2 cellular contexts compared by ENCODE assay signal in the genomic region with DNA sequence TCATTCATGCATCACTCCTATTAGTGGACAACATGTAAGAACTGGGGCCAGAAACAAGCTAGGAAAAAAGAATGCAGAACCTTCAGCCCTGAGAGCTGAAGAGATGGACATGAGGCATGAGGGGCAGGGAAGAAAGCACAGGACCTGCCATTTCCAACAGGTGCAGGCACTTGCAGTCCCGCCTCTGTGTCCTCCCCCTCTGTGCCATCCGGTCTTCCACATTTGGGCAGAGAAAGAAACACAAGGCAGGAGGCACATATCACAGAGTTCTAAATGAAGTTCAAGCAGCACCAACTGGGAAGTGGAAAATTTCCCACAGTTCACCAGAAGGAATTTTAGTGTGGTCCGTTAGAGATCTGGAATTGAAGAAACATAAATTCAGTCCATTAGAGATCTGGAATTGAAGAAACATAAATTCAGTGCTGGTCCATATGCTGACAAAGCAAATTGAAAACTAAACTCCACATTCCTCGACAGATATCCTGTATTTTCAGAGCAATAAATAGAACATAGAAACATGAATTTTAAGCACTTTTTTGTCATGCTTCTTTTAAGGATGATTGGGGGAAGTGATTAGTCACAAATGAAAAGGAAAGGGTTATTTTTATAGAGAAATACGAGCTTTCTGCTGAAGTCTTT.
TF ChIP-seq lines count a peak whose summit lies in the region.

No MANE protein-coding gene starts in this region.

TF ChIP-seq in SK-N-SH, 30 proteins besides CTCF, POLR2A, EP300 and RAD21 (continued from another document):
- TF ChIP-seq, protein P1, sequence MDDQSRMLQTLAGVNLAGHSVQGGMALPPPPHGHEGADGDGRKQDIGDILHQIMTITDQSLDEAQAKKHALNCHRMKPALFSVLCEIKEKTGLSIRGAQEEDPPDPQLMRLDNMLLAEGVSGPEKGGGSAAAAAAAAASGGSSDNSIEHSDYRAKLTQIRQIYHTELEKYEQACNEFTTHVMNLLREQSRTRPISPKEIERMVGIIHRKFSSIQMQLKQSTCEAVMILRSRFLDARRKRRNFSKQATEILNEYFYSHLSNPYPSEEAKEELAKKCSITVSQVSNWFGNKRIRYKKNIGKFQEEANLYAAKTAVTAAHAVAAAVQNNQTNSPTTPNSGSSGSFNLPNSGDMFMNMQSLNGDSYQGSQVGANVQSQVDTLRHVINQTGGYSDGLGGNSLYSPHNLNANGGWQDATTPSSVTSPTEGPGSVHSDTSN (IDR thresholded peaks at IDR 0.05), result no peak
- TF ChIP-seq, protein P2, sequence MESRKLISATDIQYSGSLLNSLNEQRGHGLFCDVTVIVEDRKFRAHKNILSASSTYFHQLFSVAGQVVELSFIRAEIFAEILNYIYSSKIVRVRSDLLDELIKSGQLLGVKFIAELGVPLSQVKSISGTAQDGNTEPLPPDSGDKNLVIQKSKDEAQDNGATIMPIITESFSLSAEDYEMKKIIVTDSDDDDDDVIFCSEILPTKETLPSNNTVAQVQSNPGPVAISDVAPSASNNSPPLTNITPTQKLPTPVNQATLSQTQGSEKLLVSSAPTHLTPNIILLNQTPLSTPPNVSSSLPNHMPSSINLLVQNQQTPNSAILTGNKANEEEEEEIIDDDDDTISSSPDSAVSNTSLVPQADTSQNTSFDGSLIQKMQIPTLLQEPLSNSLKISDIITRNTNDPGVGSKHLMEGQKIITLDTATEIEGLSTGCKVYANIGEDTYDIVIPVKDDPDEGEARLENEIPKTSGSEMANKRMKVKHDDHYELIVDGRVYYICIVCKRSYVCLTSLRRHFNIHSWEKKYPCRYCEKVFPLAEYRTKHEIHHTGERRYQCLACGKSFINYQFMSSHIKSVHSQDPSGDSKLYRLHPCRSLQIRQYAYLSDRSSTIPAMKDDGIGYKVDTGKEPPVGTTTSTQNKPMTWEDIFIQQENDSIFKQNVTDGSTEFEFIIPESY (IDR thresholded peaks at IDR 0.05; ENCODE audit: borderline replicate concordance, low read depth), result no peak
- TF ChIP-seq JUND (IDR thresholded peaks at IDR 0.05), result no peak
- TF ChIP-seq GABPA (IDR thresholded peaks at IDR 0.05; ENCODE audit: low read depth), result no peak
- no peak for TF ChIP-seq ELF1 (IDR thresholded peaks at IDR 0.05)
- no peak for TF ChIP-seq POLR2AphosphoS5 (IDR thresholded peaks at IDR 0.05; ENCODE audit: low read depth, low read length)
- no peak for TF ChIP-seq MXI1 (IDR thresholded peaks at IDR 0.05; ENCODE audit: low read depth, low read length)
- TF ChIP-seq TAF1 (IDR thresholded peaks at IDR 0.05; ENCODE audit: borderline replicate concordance, low read depth, low read length), result no peak
- TF ChIP-seq RFX5 (IDR thresholded peaks at IDR 0.05; ENCODE audit: low read length), result no peak
- no peak for TF ChIP-seq FOXJ3 (CRISPR knock-in tag; IDR thresholded peaks at IDR 0.05)
- no peak for TF ChIP-seq SMC3 (IDR thresholded peaks at IDR 0.05; ENCODE audit: low read depth, low read length)
- no peak for TF ChIP-seq EZH2phosphoT487 (IDR thresholded peaks at IDR 0.05; ENCODE audit: borderline replicate concordance, low read depth)
- TF ChIP-seq, protein P3, sequence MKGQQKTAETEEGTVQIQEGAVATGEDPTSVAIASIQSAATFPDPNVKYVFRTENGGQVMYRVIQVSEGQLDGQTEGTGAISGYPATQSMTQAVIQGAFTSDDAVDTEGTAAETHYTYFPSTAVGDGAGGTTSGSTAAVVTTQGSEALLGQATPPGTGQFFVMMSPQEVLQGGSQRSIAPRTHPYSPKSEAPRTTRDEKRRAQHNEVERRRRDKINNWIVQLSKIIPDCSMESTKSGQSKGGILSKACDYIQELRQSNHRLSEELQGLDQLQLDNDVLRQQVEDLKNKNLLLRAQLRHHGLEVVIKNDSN (IDR thresholded peaks at IDR 0.05; ENCODE audit: borderline replicate concordance, low read depth), result no peak
- no peak for TF ChIP-seq FOXM1 (IDR thresholded peaks at IDR 0.05; ENCODE audit: low read depth)
- TF ChIP-seq SIN3A (IDR thresholded peaks at IDR 0.05; ENCODE audit: borderline replicate concordance, low read depth, low read length), result no peak
- TF ChIP-seq, protein P4, sequence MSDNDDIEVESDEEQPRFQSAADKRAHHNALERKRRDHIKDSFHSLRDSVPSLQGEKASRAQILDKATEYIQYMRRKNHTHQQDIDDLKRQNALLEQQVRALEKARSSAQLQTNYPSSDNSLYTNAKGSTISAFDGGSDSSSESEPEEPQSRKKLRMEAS (IDR thresholded peaks at IDR 0.05; ENCODE audit: low read depth), result no peak

TF ChIP-seq in SK-N-SH treated with all-trans-retinoic acid at 6 μM for 48 hours, 23 proteins besides CTCF, POLR2A, EP300 and RAD21 (continued from another document):
- TF ChIP-seq, protein P5, sequence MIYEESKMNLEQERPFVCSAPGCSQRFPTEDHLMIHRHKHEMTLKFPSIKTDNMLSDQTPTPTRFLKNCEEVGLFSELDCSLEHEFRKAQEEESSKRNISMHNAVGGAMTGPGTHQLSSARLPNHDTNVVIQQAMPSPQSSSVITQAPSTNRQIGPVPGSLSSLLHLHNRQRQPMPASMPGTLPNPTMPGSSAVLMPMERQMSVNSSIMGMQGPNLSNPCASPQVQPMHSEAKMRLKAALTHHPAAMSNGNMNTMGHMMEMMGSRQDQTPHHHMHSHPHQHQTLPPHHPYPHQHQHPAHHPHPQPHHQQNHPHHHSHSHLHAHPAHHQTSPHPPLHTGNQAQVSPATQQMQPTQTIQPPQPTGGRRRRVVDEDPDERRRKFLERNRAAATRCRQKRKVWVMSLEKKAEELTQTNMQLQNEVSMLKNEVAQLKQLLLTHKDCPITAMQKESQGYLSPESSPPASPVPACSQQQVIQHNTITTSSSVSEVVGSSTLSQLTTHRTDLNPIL (CRISPR knock-in tag; IDR thresholded peaks at IDR 0.05; ENCODE audit: low read depth), result no peak
- TF ChIP-seq ISL1 (CRISPR knock-in tag; IDR thresholded peaks at IDR 0.05) (no peak), BACH2 (CRISPR knock-in tag; IDR thresholded peaks at IDR 0.05; ENCODE audit: borderline replicate concordance) (no peak)
